In genomic region chr1:16632044-16632850, GRCh38 we compare ENCODE assay signal across 2 cellular contexts. TPM values are rescaled to one million over a fixed set of nuclear protein-coding genes. Genes with fewer than 3 reads are reported as not detected.
"Had no signal": no experiment of that assay in that cellular context is flagged by ENCODE, and none has a peak within 500 bp of the region (broad histone marks: within the 10 kb centered on the region; RNA-seq: fewer than 3 reads in every experiment).

No MANE protein-coding gene starts in this region.

RNA-seq across cellular contexts. Expression of gene RNU1-3, which starts 34.5 kb away (rescaled TPM):
- polyA plus RNA-seq: adipose tissue, esophagus had no signal
